In the genomic region with DNA sequence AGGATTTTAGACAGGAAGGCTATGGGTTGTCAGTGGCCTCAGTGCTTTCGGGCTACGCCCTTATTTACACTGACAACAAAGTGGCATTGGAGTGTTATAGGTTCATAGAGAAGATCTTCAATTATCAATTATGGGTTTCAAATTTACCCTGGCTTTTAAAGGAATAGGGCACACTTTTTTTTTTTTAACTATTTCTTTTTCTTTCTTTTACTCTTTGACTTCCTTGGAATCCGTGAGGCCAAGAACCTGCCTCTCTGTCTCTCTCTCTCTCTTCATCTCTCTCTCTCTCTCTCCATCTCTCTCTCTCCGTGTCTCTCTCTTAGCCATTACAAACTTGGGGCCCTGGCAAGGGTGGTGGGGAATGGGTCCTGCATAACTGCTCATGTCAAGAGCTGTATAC, we compare ENCODE assay signal across 13 cellular contexts. TPM values are rescaled to one million over a fixed set of nuclear protein-coding genes. Genes with fewer than 3 reads are reported as not detected.
"Had no signal": no experiment of that assay in that cellular context is flagged by ENCODE, and none has a peak within 500 bp of the region (broad histone marks: within the 10 kb centered on the region; RNA-seq: fewer than 3 reads in every experiment).

A gene (plus strand): TSS at position 301 of the 400 bp plus-strand sequence. CDS start 327 bp downstream, outside the sequence.

RNA-seq across cellular contexts. Expression of the gene that starts here (rescaled TPM):
- total RNA-seq: activated CD4-positive, alpha-beta memory T cell treated with anti-CD3 and anti-CD28 coated beads, Interleukin-2, amount 10 ng/mL, durations not matched to agents 7 days and 5 days; activated CD4-positive, alpha-beta T cell treated with anti-CD3 and anti-CD28 coated beads for 36 hours; activated CD4-positive, alpha-beta T cell treated with anti-CD3 and anti-CD28 coated beads, Interleukin-2, amount 10 ng/mL, durations not matched to agents 7 days and 5 days; activated CD8-positive, alpha-beta memory T cell treated with anti-CD3 and anti-CD28 coated beads, Interleukin-2, amount 10 ng/mL, durations not matched to agents 7 days and 5 days; activated CD8-positive, alpha-beta T cell treated with anti-CD3 and anti-CD28 coated beads, Interleukin-2, amount 10 ng/mL, durations not matched to agents 7 days and 5 days; activated naive CD8-positive, alpha-beta T cell treated with anti-CD3 and anti-CD28 coated beads, Interleukin-2, amount 10 ng/mL, durations not matched to agents 7 days and 5 days; activated T-helper 2 cell treated with anti-CD3 and anti-CD28 coated beads, Interferon-gamma antibody, Interleukin-2, Interleukin-4, amounts not matched to agents 10 μg/mL and 5 μg/mL and 100 μg/mL, durations not matched to agents 14 hours and 24 hours and 36 hours; ascending aorta; bronchial epithelial cell; T-cell; T-helper 1 cell treated with Interleukin-12 subunit alpha and Interleukin-12 subunit beta and Interleukin-4 antibody, amounts not matched to agents 30 ng/mL and 1 ng/mL, for 36 hours; T-helper 17 cell; T-helper 2 cell treated with Interferon-gamma antibody and Interleukin-4, amounts not matched to agents 100 ng/mL and 5 ng/mL, for 36 hours had no signal
